ENCODE assay signal across 18 cellular contexts in the genomic region with DNA sequence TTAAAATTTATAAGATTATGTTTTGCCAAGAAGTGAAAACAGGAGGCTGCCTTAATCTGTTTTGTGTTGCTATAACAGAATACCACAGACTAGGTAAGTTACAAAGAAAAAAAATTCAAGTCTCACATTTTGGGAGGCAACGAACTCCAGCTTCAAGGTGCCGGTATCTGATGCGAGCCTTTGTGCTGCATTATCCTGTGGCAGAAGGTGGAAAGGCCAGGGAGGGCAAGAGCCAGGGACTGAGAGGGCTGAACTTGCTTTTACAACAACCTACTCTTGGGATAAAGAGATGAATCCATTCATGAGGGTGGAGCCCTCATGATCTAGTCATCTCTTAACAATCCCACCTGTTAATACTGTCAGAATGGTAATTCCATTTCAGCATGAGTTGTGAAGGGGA. TPM values are rescaled to one million over a fixed set of nuclear protein-coding genes. Genes with fewer than 3 reads are reported as not detected.
DNase-seq lines count a peak whose midpoint lies in the region; ATAC-seq and TF ChIP-seq lines count a peak whose summit lies in the region.
"Had no signal": no experiment of that assay in that cellular context is flagged by ENCODE, and none has a peak within 500 bp of the region (broad histone marks: within the 10 kb centered on the region; RNA-seq: fewer than 3 reads in every experiment).

No MANE protein-coding gene starts in this region.

- H3K4me3 ChIP-seq in Loucy (ENCODE audit: low read length, poor library complexity, severe bottlenecking) = peak overlapping the region; percentile 43
- no peak overlapping the region for H3K4me3 ChIP-seq in naive thymus-derived CD4-positive, alpha-beta T cell (ENCODE audit: low read length)
- H3K4me3 ChIP-seq: A549, GM12878 had no signal

- H3K4me1 ChIP-seq in Loucy (ENCODE audit: insufficient read depth, low read length, poor library complexity, severe bottlenecking) = peaks cover 57% of the 10 kb centered on the region
- peaks cover 7 to 8% of the 10 kb centered on the region in 2 donors for H3K4me1 ChIP-seq in naive thymus-derived CD4-positive, alpha-beta T cell (ENCODE audit: control insufficient read depth in 2 of 2, insufficient read depth in 2 of 2, low read length in 2 of 2)

- H3F3A ChIP-seq in Loucy (ENCODE audit: low read depth) = peaks cover 10% of the 10 kb centered on the region

- H3K27me3 Mint-ChIP-seq in memory B cell = no peaks in the 10 kb centered on the region
- no peaks in the 10 kb centered on the region for H3K27me3 Mint-ChIP-seq in naive thymus-derived CD4-positive, alpha-beta T cell

- peaks cover 32% of the 10 kb centered on the region for H4K20me1 ChIP-seq in Loucy (ENCODE audit: insufficient read depth, low read length, poor library complexity, severe bottlenecking)

- peaks cover 8% of the 10 kb centered on the region for H3K36me3 Mint-ChIP-seq in memory B cell
- H3K36me3 Mint-ChIP-seq in naive thymus-derived CD4-positive, alpha-beta T cell = peaks cover 0 to 7% (median 0%) of the 10 kb centered on the region in 5 donors

- H3K4me3 Mint-ChIP-seq in memory B cell = no peak overlapping the region
- peak overlapping the region in 1 of 10 donors; percentile 37 for H3K4me3 Mint-ChIP-seq in naive thymus-derived CD4-positive, alpha-beta T cell

- no peaks in the 10 kb centered on the region for H3K9me3 ChIP-seq in Loucy (ENCODE audit: insufficient read depth, low read depth, low read length)
- no peaks in the 10 kb centered on the region for H3K9me3 ChIP-seq in naive thymus-derived CD4-positive, alpha-beta T cell (ENCODE audit: control insufficient read depth in 2 of 3, low read length in 3 of 3)
- H3K9me3 ChIP-seq: A549 had no signal

- no peak for ATAC-seq in memory B cell (ENCODE audit: low read depth)
- ATAC-seq in naive thymus-derived CD4-positive, alpha-beta T cell = no peak
- ATAC-seq: A549, GM12878, HCT116 had no signal

- no peaks in the 10 kb centered on the region for H3K9me2 ChIP-seq in Loucy (replicated peaks; ENCODE audit: low read depth, low read length)

- H3K79me2 ChIP-seq in Loucy (ENCODE audit: insufficient read depth, low read length) = peaks cover 64% of the 10 kb centered on the region

- peak overlapping the region; percentile 45 for H3K27ac Mint-ChIP-seq in memory B cell
- H3K27ac Mint-ChIP-seq in naive thymus-derived CD4-positive, alpha-beta T cell = no peak overlapping the region
- H3K27ac Mint-ChIP-seq: CD4-positive, alpha-beta memory T cell had no signal

- no peaks in the 10 kb centered on the region for H3K27me3 ChIP-seq in Loucy (ENCODE audit: insufficient read depth, low read length, poor library complexity, severe bottlenecking)
- H3K27me3 ChIP-seq in naive thymus-derived CD4-positive, alpha-beta T cell (ENCODE audit: control insufficient read depth in 2 of 2, insufficient read depth in 2 of 2, low read length in 2 of 2) = no peaks in the 10 kb centered on the region

- DNase-seq in NCI-H82 (lab: John Stamatoyannopoulos, UW) = peak; percentile 43
- DNase-seq in NCI-H82 treated with DMSO at 0.1 percent for 48 hours (lab: John Stamatoyannopoulos, UW; ENCODE audit: unreplicated experiment) = no peak
- DNase-seq in memory B cell (ENCODE audit: low spot score in 2 of 2) = no peak
- DNase-seq in naive thymus-derived CD4-positive, alpha-beta T cell = no peak
- DNase-seq in UCSD-AML1 (lab: John Stamatoyannopoulos, UW; ENCODE audit: unreplicated experiment) = no peak
- no peak for DNase-seq in superior temporal gyrus (ENCODE audit: extremely low spot score)
- DNase-seq: AML-193; CD4-positive, alpha-beta memory T cell; DMS153; DMS79; GOT3; H7 had no signal

- H3K4me1 Mint-ChIP-seq in memory B cell = peaks cover 16% of the 10 kb centered on the region
- H3K4me1 Mint-ChIP-seq in naive thymus-derived CD4-positive, alpha-beta T cell = peaks cover 22 to 64% (median 55%) of the 10 kb centered on the region in 7 donors

- no peak for TF ChIP-seq CTCF in Loucy (conservative IDR thresholded peaks at IDR 0.05; ENCODE audit: low read length)

- no peak overlapping the region for H2AFZ ChIP-seq in Loucy (ENCODE audit: low read length)

- H3K4me2 ChIP-seq in Loucy (ENCODE audit: low read depth, low read length, poor library complexity, severe bottlenecking) = peak overlapping the region; percentile 97
- H3K4me2 ChIP-seq: A549 had no signal

- H3K9me3 Mint-ChIP-seq in memory B cell = no peaks in the 10 kb centered on the region
- no peaks in the 10 kb centered on the region for H3K9me3 Mint-ChIP-seq in naive thymus-derived CD4-positive, alpha-beta T cell
- H3K9me3 Mint-ChIP-seq: CD4-positive, alpha-beta memory T cell had no signal

- H3K27ac ChIP-seq in naive thymus-derived CD4-positive, alpha-beta T cell (ENCODE audit: low read depth, low read length) = no peak overlapping the region
- H3K27ac ChIP-seq: 22Rv1, A549, C4-2B had no signal

- POLR2A ChIA-PET in naive thymus-derived CD4-positive, alpha-beta T cell (lab: Charles Lee) = no interaction called here

- no peaks in the 10 kb centered on the region for H3K36me3 ChIP-seq in Loucy (ENCODE audit: insufficient read depth, low read length)
- H3K36me3 ChIP-seq in naive thymus-derived CD4-positive, alpha-beta T cell (ENCODE audit: control insufficient read depth in 2 of 3, insufficient read depth in 3 of 3, low read length in 3 of 3) = peaks cover 0 to 7% (median 0%) of the 10 kb centered on the region in 3 experiments

- intact Hi-C loops in naive thymus-derived CD4-positive, alpha-beta T cell (cut with micrococcal nuclease) = loop anchor here in 1 of 2 donors (5.0 to 10.0 kb wide), 3 partner anchors 141 to 1842 kb away; partner anchors contain the start of gene RBM45

- H3K9ac ChIP-seq in Loucy (ENCODE audit: low read depth, low read length, poor library complexity, severe bottlenecking) = peak overlapping the region; percentile 2

- CTCF ChIA-PET in naive thymus-derived CD4-positive, alpha-beta T cell (lab: Charles Lee) = no interaction called here

RNA-seq across cellular contexts. Expression of gene MTX2, which starts 3.6 kb away (rescaled TPM):
- 10 to 100 TPM in 1 of 5 experiments, 1 to 10 TPM in 4; 6.6 to 14.3 (median 9.3) TPM for total RNA-seq in naive thymus-derived CD4-positive, alpha-beta T cell
- polyA plus RNA-seq in naive thymus-derived CD4-positive, alpha-beta T cell = 10 to 100 TPM; 17.8 to 19.5 TPM
